ENCODE assay signal across 1 cellular context in the genomic region with DNA sequence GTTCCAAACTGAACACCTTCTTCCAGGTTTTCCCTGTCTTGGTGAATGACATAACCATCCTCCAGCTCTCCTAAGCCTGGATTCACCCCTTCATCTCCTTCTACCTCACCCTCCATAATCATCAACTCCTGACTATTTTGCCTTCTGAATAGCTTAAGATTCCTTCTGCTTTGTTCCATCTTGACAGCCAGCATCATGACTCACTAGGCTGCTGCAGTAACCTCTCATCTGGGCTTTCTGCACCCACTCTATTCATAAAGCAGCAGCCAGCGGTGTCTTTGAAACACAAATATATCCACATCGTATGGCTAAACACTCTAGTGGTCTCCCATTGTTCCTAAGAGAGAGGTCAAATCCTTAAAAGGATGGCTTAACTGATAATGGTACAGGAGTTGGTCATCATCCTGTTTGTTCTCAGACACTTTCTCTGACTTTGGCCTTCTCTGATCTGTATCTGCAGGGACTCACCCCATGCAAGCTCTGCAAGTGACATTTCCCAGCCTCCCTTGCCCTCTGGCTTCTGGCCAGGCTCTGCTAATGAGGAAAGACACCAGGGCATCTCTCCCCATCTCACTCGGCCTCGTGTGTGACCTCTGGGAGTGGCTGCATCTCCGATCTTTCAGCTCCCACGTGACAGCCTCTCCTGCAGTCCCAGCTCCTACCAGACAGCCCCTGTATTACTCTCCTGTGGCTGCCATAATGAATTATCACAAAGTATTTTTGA.
A peak's percentile ranks its signal among the peaks of the same experiment; 100 is the strongest.
TF ChIP-seq lines count a peak whose summit lies in the region.

No MANE protein-coding gene starts in this region.

TF ChIP-seq in K562, 482 proteins besides CTCF, POLR2A, EP300 and RAD21 (continues in another document):
- TF ChIP-seq FOXJ2 (tag; IDR thresholded peaks at IDR 0.05) (peak; percentile 63; the same call in 1 of the 2 replicates), MYC (IDR thresholded peaks at IDR 0.05; ENCODE audit: low read depth, low read length) (peak; percentile 80), MYC (CRISPR knock-in tag; IDR thresholded peaks at IDR 0.05; ENCODE audit: borderline replicate concordance, low read depth) (no peak), MTF1 (CRISPR knock-in tag; IDR thresholded peaks at IDR 0.05; ENCODE audit: borderline replicate concordance) (no peak), MTA3 (IDR thresholded peaks at IDR 0.05; ENCODE audit: borderline replicate concordance) (peak; percentile 26; the same call in 1 of the 2 replicates), CBFA2T3 (IDR thresholded peaks at IDR 0.05) (peak; percentile 14; the same call in 1 of the 2 replicates), HDAC2 (IDR thresholded peaks at IDR 0.05) (peak; percentile 59; the same call in 1 of the 2 replicates), CBX1 (IDR thresholded peaks at IDR 0.05; ENCODE audit: low read depth) (no peak), KLF6 (CRISPR knock-in tag; IDR thresholded peaks at IDR 0.05; ENCODE audit: borderline replicate concordance) (no peak), JUND (IDR thresholded peaks at IDR 0.05; ENCODE audit: borderline replicate concordance, low read depth, low read length) (no peak; the same call in 1 of the 2 replicates), JUND (tag; IDR thresholded peaks at IDR 0.05; ENCODE audit: borderline replicate concordance, low read depth, low read length) (no peak), KDM1A (IDR thresholded peaks at IDR 0.05) (0 out of 4 replicates have a peak, but pooled peaks have one; percentile 15 to 26), GATAD2A (IDR thresholded peaks at IDR 0.05) (no peak), E2F6 (IDR thresholded peaks at IDR 0.05; ENCODE audit: borderline replicate concordance in 1 of 2, extremely low read depth in 1 of 2, insufficient read depth in 1 of 2, insufficient read length in 1 of 2, low read depth in 1 of 2, low read length in 1 of 2, poor library complexity in 1 of 2, severe bottlenecking in 1 of 2) (peak in 1 of 2 experiments; percentile 44), MGA (IDR thresholded peaks at IDR 0.05) (peak; percentile 56; the same call in 1 of the 2 replicates), BHLHE40 (IDR thresholded peaks at IDR 0.05; ENCODE audit: low read length) (peak; percentile 82), PBX2 (CRISPR knock-in tag; IDR thresholded peaks at IDR 0.05; ENCODE audit: low read depth) (no peak), PBX2 (tag; conservative IDR thresholded peaks at IDR 0.05; ENCODE audit: low read depth) (0 out of 2 replicates have a peak, but pooled peaks have one; percentile 24), ZNF79 (CRISPR knock-in tag; IDR thresholded peaks at IDR 0.05; ENCODE audit: low read depth) (no peak), USF1 (CRISPR knock-in tag; IDR thresholded peaks at IDR 0.05) (peak; percentile 89), MCM2 (IDR thresholded peaks at IDR 0.05; ENCODE audit: low read depth) (no peak), ZKSCAN8 (CRISPR knock-in tag; IDR thresholded peaks at IDR 0.05) (no peak), CBFA2T2 (conservative IDR thresholded peaks at IDR 0.05) (0 out of 2 replicates have a peak, but pooled peaks have one; percentile 27), RAD51 (IDR thresholded peaks at IDR 0.05; ENCODE audit: borderline replicate concordance, low read depth) (peak; percentile 87), TFE3 (CRISPR knock-in tag; IDR thresholded peaks at IDR 0.05) (peak; percentile 27; the same call in 1 of the 2 replicates), EHMT2 (IDR thresholded peaks at IDR 0.05) (no peak), TOE1 (IDR thresholded peaks at IDR 0.05; ENCODE audit: borderline replicate concordance) (peak; percentile 33; the same call in 1 of the 2 replicates), TOE1 (CRISPR knock-in tag; IDR thresholded peaks at IDR 0.05; ENCODE audit: borderline replicate concordance, low read depth) (no peak), ZNF133 (CRISPR knock-in tag; IDR thresholded peaks at IDR 0.05) (no peak), DPF2 (IDR thresholded peaks at IDR 0.05) (peak; percentile 25; the same call in 1 of the 2 replicates), PHB2 (IDR thresholded peaks at IDR 0.05; ENCODE audit: low read depth) (no peak), ATF7 (IDR thresholded peaks at IDR 0.05) (peak; percentile 49; the same call in 1 of the 2 replicates), ARID1B (IDR thresholded peaks at IDR 0.05) (peak; percentile 8; the same call in 1 of the 2 replicates), NR2C1 (IDR thresholded peaks at IDR 0.05) (peak; percentile 46; the same call in 1 of the 2 replicates), NR2C1 (tag; IDR thresholded peaks at IDR 0.05) (peak; percentile 81), ZSCAN32 (CRISPR knock-in tag; IDR thresholded peaks at IDR 0.05) (peak; percentile 70), TEAD4 (IDR thresholded peaks at IDR 0.05; ENCODE audit: low read length) (peak; percentile 21; the same call in 1 of the 2 replicates), TEAD4 (CRISPR knock-in tag; IDR thresholded peaks at IDR 0.05; ENCODE audit: borderline replicate concordance) (no peak), YY1 (IDR thresholded peaks at IDR 0.05; ENCODE audit: borderline replicate concordance in 1 of 3, control insufficient read depth in 1 of 3, extremely low read depth in 1 of 3, insufficient read depth in 3 of 3, insufficient read length in 1 of 3, insufficient replicate concordance in 2 of 3, low read depth in 1 of 3, low read length in 2 of 3) (peak in 1 of 3 experiments; percentile 14), GATA2 (CRISPR knock-in tag; IDR thresholded peaks at IDR 0.05) (peak; percentile 64), EP400 (IDR thresholded peaks at IDR 0.05) (no peak)
- TF ChIP-seq, protein P1, sequence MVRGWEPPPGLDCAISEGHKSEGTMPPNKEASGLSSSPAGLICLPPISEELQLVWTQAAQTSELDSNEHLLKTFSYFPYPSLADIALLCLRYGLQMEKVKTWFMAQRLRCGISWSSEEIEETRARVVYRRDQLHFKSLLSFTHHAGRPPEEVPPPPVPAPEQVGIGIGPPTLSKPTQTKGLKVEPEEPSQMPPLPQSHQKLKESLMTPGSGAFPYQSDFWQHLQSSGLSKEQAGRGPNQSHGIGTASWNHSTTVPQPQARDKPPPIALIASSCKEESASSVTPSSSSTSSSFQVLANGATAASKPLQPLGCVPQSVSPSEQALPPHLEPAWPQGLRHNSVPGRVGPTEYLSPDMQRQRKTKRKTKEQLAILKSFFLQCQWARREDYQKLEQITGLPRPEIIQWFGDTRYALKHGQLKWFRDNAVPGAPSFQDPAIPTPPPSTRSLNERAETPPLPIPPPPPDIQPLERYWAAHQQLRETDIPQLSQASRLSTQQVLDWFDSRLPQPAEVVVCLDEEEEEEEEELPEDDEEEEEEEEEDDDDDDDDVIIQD (CRISPR knock-in tag; IDR thresholded peaks at IDR 0.05): no peak
